In the genomic region with DNA sequence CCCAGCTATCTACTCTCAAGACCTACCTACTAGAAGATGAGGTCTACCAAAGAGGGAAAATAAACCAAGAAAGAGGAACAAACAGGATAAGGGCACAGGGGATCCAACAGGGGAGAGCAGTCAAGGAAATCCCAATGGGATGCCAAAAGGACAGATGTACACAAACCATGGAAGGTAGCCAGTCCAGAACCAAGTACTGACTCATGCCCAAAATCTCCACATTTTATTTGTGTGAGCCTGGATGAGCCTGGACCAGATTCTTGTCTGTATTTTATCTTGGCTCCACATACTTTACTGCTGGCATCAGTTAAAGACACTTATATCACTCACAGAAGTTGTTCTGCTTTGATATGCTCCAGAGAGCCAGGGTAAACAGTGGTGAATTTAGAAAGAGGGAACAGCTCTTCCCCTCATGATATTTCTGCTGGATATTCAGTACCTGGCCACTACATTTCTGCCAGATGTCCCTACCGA, we compare ENCODE assay signal across 8 cellular contexts. TPM values are rescaled to one million over a fixed set of nuclear protein-coding genes. Genes with fewer than 3 reads are reported as not detected.
A peak's percentile ranks its signal among the peaks of the same experiment; 100 is the strongest.
DNase-seq lines count a peak whose midpoint lies in the region; ATAC-seq, FAIRE-seq and TF ChIP-seq lines count a peak whose summit lies in the region.
"Not testable (repeated sequence)": the region's sequence is repeated elsewhere in the genome, so short reads cannot be mapped to it uniquely, and the experiment has no call there.

No MANE protein-coding gene starts in this region.

- TF ChIP-seq CTCF in A549 (IDR thresholded peaks at IDR 0.05); Panc1 (IDR thresholded peaks at IDR 0.05); body of pancreas (IDR thresholded peaks at IDR 0.05): not testable (repeated sequence)

- H3K27me3 ChIP-seq in Panc1 (ENCODE audit: control insufficient read depth, insufficient read depth, low read length); body of pancreas: not testable (repeated sequence)

- TF ChIP-seq RAD21 in A549 (conservative IDR thresholded peaks at IDR 0.05 in 1 of 2, IDR thresholded peaks at IDR 0.05 in 1 of 2) = not testable (repeated sequence)

- CTCF ChIA-PET in A549 (lab: Yijun Ruan, JAX) = interaction anchor here (0.6 kb wide), 1 partner anchor 47 kb away, joined by 3 read pairs; no protein-coding TSS in a partner anchor
- CTCF ChIA-PET in Panc1 (lab: Charles Lee) = not testable (repeated sequence)

- not testable (repeated sequence) for H3K9me3 ChIP-seq in A549; Panc1 (ENCODE audit: control insufficient read depth, insufficient read depth, low read depth, low read length); body of pancreas

- intact Hi-C loops in Panc1 (cut with micrococcal nuclease; ENCODE audit: unreplicated experiment); body of pancreas (cut with DNase I): not testable (repeated sequence)

- POLR2A ChIA-PET in A549 (lab: Yijun Ruan, JAX) = interaction anchor here (1.0 to 1.3 kb wide), 3 partner anchors 26 to 33 kb away, joined by 3 to 4 read pairs (median 3); no protein-coding TSS in a partner anchor
- POLR2A ChIA-PET in Panc1 (lab: Charles Lee) = interaction anchor here (0.6 kb wide), 1 partner anchor 445 kb away, joined by 3 read pairs; no protein-coding TSS in a partner anchor

- peak overlapping the region; percentile 10; the same call in 1 of the 3 replicates for H3K4me3 ChIP-seq in A549
- H3K4me3 ChIP-seq in Panc1 (ENCODE audit: low read depth in 2 of 2, low read length in 2 of 2) = peak overlapping the region in 1 of 2 experiments; percentile 38; a peak in 2 of 4 replicates
- H3K4me3 ChIP-seq in body of pancreas = not testable (repeated sequence)

- ATAC-seq in A549 (peak; percentile 62 to 65), HG03342 (IDR thresholded peaks at IDR 0.05; ENCODE audit: unreplicated experiment) (peak; percentile 9), Panc1 (peak; percentile 63)
- ATAC-seq in body of pancreas = not testable (repeated sequence)

- H3K4me1 ChIP-seq in A549 (peaks cover 60% of the 10 kb centered on the region), Panc1 (ENCODE audit: control insufficient read depth, insufficient read depth, low read length) (peaks cover 28% of the 10 kb centered on the region), body of pancreas (peaks cover 12% of the 10 kb centered on the region)

- WGBS in A549 (ENCODE audit: missing lambda C conversion rate) = 0% methylated on average over 1 of the region's 1 CpG
- WGBS in body of pancreas, 2 donors = 80 to 84% methylated on average over 1 of the region's 1 CpG

- 0 out of 5 replicates have a peak, but pooled peaks of 1 of the 2 experiments have one; percentile 15 for TF ChIP-seq EP300 in A549 (IDR thresholded peaks at IDR 0.05)

- DNase-seq in A549 (ENCODE audit: low read depth in 1 of 2, low spot score in 1 of 2) (peak in 1 of 2 experiments; percentile 71), EL (peak; percentile 75), fibroblast of gingiva (ENCODE audit: low read depth) (peak; percentile 69), kidney tubule cell (ENCODE audit: low spot score) (peak; percentile 84), renal cortical epithelial cell (ENCODE audit: low read depth) (peak; percentile 50)
- not testable (repeated sequence) for DNase-seq in Panc1 (ENCODE audit: low read depth, low spot score); body of pancreas

- not testable (repeated sequence) for H3K36me3 ChIP-seq in Panc1 (ENCODE audit: control insufficient read depth, insufficient read depth, low read length); body of pancreas (replicated peaks in 1 of 2; ENCODE audit: insufficient read depth in 1 of 2, low read depth in 2 of 2)

- TF ChIP-seq POLR2A in A549 (IDR thresholded peaks at IDR 0.05; ENCODE audit: low read length); body of pancreas (IDR thresholded peaks at IDR 0.05): not testable (repeated sequence)

- peak overlapping the region; percentile 92 to 96 for H3K27ac ChIP-seq in A549
- H3K27ac ChIP-seq in Panc1 (ENCODE audit: low read length) = peak overlapping the region; percentile 88
- H3K27ac ChIP-seq in body of pancreas = peak overlapping the region; percentile 50 to 64 (median 58)

- H3K4me2 ChIP-seq in A549 = peak overlapping the region; percentile 83

- peak; percentile 68 for FAIRE-seq in A549 (lab: Jason Lieb, UNC)

- in situ Hi-C loops in Panc1 (cut with HindIII; ENCODE audit: low pct_unique_long_range_greater_than_20kb, low sequenced_read_pairs) = not testable (repeated sequence)

- not testable (repeated sequence) for BruUV-seq in Panc1 (replicated peaks; lab: Mats Ljungman, UMichigan)

TF ChIP-seq in A549, 52 proteins besides CTCF, POLR2A, EP300 and RAD21:
- TF ChIP-seq RARB (CRISPR knock-in tag; IDR thresholded peaks at IDR 0.05) (0 out of 2 replicates have a peak, but pooled peaks have one; percentile 58), FOSL2 (IDR thresholded peaks at IDR 0.05) (peak; percentile 15; the same call in 1 of the 2 replicates), FOSL2 (CRISPR knock-in tag; IDR thresholded peaks at IDR 0.05) (peak; percentile 53)

RNA-seq across cellular contexts. Expression of a gene that starts 34.1 kb away (rescaled TPM):
- 129 and 145 TPM in 2 replicates for polyA plus RNA-seq in A549 (2011; rRNA removed)
- polyA plus RNA-seq in A549 (2012; cell fraction: cytosol; rRNA removed) = 17.3 and 20.8 TPM in 2 replicates
- 14.4 and 21.9 TPM in 2 replicates for polyA plus RNA-seq in A549 (2012; cell fraction: nucleus; rRNA removed)
- 47.5 to 53.6 TPM (median 52.0 TPM) in 3 replicates for polyA plus RNA-seq in A549 (2017; fragmentation: RNase III; extraction: RNeasy Plus Mini Kit Qiagen cat#74134 plus additional on column Dnase treatment)
- polyA minus RNA-seq in A549 (2011; rRNA and poly(A)+ RNA removed) = 50.2 and 51.8 TPM in 2 replicates
- 103 TPM for total RNA-seq in Panc1 (2021; ENCODE audit: unreplicated experiment)
- polyA plus RNA-seq in Panc1 (2012; ENCODE audit: insufficient read length) = 89.0 TPM
- total RNA-seq in body of pancreas = 1 to 10 TPM; 6.6 to 8.8 TPM
- total RNA-seq in renal cortical epithelial cell = 52.3 and 77.7 TPM in 2 replicates
